Comparison of ENCODE assay signal across 1 cellular context in the genomic region with DNA sequence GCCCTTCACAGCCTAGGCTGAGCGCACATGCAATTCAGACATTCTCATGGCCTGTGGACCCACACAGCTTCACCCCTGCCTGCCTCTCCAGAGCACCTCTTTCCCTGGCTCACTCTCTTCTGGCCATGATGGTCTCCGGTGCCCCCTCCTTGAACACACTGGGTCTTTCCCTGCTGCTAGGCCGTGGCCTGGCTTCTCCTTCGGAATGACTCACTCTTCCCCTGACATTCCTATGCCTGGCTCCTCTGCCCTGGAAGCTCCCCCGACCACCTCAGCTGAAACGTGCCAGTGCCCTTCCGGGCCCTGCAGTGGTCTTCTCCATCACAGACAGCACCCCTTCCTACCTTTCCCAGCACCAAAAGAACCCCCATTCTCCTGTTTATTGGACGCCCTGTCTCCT.
TF ChIP-seq lines count a peak whose summit lies in the region.

No MANE protein-coding gene starts in this region.

TF ChIP-seq in SK-N-SH, 30 proteins besides CTCF, POLR2A, EP300 and RAD21 (continued from another document):
- TF ChIP-seq GABPA (IDR thresholded peaks at IDR 0.05; ENCODE audit: low read depth) (no peak), MEF2A (IDR thresholded peaks at IDR 0.05; ENCODE audit: borderline replicate concordance, low read depth) (no peak), TEAD4 (IDR thresholded peaks at IDR 0.05; ENCODE audit: borderline replicate concordance, insufficient read depth) (no peak), FOSL2 (IDR thresholded peaks at IDR 0.05; ENCODE audit: borderline replicate concordance, low read depth) (no peak), SIN3A (IDR thresholded peaks at IDR 0.05; ENCODE audit: borderline replicate concordance, low read depth, low read length) (no peak), POLR2AphosphoS5 (IDR thresholded peaks at IDR 0.05; ENCODE audit: low read depth, low read length) (no peak), RFX5 (IDR thresholded peaks at IDR 0.05; ENCODE audit: low read length) (no peak), NRF1 (IDR thresholded peaks at IDR 0.05; ENCODE audit: low read depth, low read length) (no peak)
- TF ChIP-seq, protein P1, sequence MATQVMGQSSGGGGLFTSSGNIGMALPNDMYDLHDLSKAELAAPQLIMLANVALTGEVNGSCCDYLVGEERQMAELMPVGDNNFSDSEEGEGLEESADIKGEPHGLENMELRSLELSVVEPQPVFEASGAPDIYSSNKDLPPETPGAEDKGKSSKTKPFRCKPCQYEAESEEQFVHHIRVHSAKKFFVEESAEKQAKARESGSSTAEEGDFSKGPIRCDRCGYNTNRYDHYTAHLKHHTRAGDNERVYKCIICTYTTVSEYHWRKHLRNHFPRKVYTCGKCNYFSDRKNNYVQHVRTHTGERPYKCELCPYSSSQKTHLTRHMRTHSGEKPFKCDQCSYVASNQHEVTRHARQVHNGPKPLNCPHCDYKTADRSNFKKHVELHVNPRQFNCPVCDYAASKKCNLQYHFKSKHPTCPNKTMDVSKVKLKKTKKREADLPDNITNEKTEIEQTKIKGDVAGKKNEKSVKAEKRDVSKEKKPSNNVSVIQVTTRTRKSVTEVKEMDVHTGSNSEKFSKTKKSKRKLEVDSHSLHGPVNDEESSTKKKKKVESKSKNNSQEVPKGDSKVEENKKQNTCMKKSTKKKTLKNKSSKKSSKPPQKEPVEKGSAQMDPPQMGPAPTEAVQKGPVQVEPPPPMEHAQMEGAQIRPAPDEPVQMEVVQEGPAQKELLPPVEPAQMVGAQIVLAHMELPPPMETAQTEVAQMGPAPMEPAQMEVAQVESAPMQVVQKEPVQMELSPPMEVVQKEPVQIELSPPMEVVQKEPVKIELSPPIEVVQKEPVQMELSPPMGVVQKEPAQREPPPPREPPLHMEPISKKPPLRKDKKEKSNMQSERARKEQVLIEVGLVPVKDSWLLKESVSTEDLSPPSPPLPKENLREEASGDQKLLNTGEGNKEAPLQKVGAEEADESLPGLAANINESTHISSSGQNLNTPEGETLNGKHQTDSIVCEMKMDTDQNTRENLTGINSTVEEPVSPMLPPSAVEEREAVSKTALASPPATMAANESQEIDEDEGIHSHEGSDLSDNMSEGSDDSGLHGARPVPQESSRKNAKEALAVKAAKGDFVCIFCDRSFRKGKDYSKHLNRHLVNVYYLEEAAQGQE (IDR thresholded peaks at IDR 0.05; ENCODE audit: low read depth, low read length): no peak
- TF ChIP-seq, protein P2, sequence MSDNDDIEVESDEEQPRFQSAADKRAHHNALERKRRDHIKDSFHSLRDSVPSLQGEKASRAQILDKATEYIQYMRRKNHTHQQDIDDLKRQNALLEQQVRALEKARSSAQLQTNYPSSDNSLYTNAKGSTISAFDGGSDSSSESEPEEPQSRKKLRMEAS (IDR thresholded peaks at IDR 0.05; ENCODE audit: low read depth): no peak
